In genomic region chr7:98399462-98399861, GRCh38 we compare ENCODE assay signal across 8 cellular contexts. TPM values are rescaled to one million over a fixed set of nuclear protein-coding genes. Genes with fewer than 3 reads are reported as not detected.
DNase-seq lines count a peak whose midpoint lies in the region; ATAC-seq and TF ChIP-seq lines count a peak whose summit lies in the region.

No MANE protein-coding gene starts in this region.

- H3K4me1 Mint-ChIP-seq in activated T-helper 2 cell treated with anti-CD3 and anti-CD28 coated beads, Interferon-gamma antibody, Interleukin-2, Interleukin-4, amounts not matched to agents 10 μg/mL and 5 μg/mL and 100 μg/mL, durations not matched to agents 14 hours and 24 hours and 36 hours (ENCODE audit: low read depth): peaks cover 2% of the 10 kb centered on the region

- H3K4me1 ChIP-seq in cardiac muscle cell (ENCODE audit: low read depth): peaks cover 8% of the 10 kb centered on the region
- peaks cover 3 to 9% of the 10 kb centered on the region in 2 donors for H3K4me1 ChIP-seq in thyroid gland
- H3K4me1 ChIP-seq in tibial nerve: peaks cover 0 to 20% (median 5%) of the 10 kb centered on the region in 4 donors

- no peaks in the 10 kb centered on the region for H3K36me3 Mint-ChIP-seq in activated T-helper 2 cell treated with anti-CD3 and anti-CD28 coated beads, Interferon-gamma antibody, Interleukin-2, Interleukin-4, amounts not matched to agents 10 μg/mL and 5 μg/mL and 100 μg/mL, durations not matched to agents 14 hours and 24 hours and 36 hours (ENCODE audit: low read depth)

- no peaks in the 10 kb centered on the region for H3K9me3 Mint-ChIP-seq in activated T-helper 2 cell treated with anti-CD3 and anti-CD28 coated beads, Interferon-gamma antibody, Interleukin-2, Interleukin-4, amounts not matched to agents 10 μg/mL and 5 μg/mL and 100 μg/mL, durations not matched to agents 14 hours and 24 hours and 36 hours

- ATAC-seq in left cardiac atrium (no peak), HG03520 (IDR thresholded peaks at IDR 0.05; ENCODE audit: unreplicated experiment) (no peak), GM21423 (IDR thresholded peaks at IDR 0.05; ENCODE audit: unreplicated experiment) (no peak)

- H3K27me3 Mint-ChIP-seq in activated T-helper 2 cell treated with anti-CD3 and anti-CD28 coated beads, Interferon-gamma antibody, Interleukin-2, Interleukin-4, amounts not matched to agents 10 μg/mL and 5 μg/mL and 100 μg/mL, durations not matched to agents 14 hours and 24 hours and 36 hours (ENCODE audit: low read depth): peaks cover 15% of the 10 kb centered on the region

- intact Hi-C loops in left cardiac atrium (cut with DNase I): no loop called here
- intact Hi-C loops in activated T-helper 2 cell treated with anti-CD3 and anti-CD28 coated beads, Interferon-gamma antibody, Interleukin-2, Interleukin-4, amounts not matched to agents 10 μg/mL and 5 μg/mL and 100 μg/mL, durations not matched to agents 14 hours and 24 hours and 36 hours (cut with micrococcal nuclease): no loop called here
- intact Hi-C loops in thyroid gland (cut with DNase I): no loop called here

- H3K27me3 ChIP-seq in cardiac muscle cell (no peaks in the 10 kb centered on the region), kidney epithelial cell (ENCODE audit: control insufficient read depth, insufficient read depth, low read length) (no peaks in the 10 kb centered on the region), thyroid gland (no peaks in the 10 kb centered on the region), tibial nerve (peaks cover 0 to 36% of the 10 kb centered on the region in 2 donors)

- TF ChIP-seq EP300 in tibial nerve (IDR thresholded peaks at IDR 0.05): no peak

- WGBS in thyroid gland, 2 donors: 20 to 22% methylated on average over 7 of the region's 7 CpGs
- WGBS in tibial nerve, 2 donors: 18 to 21% methylated on average over 7 of the region's 7 CpGs

- H3K36me3 ChIP-seq in cardiac muscle cell: no peaks in the 10 kb centered on the region
- no peaks in the 10 kb centered on the region for H3K36me3 ChIP-seq in kidney epithelial cell (ENCODE audit: control insufficient read depth, insufficient read depth, low read length)
- no peaks in the 10 kb centered on the region for H3K36me3 ChIP-seq in thyroid gland
- H3K36me3 ChIP-seq in tibial nerve: no peaks in the 10 kb centered on the region

- DNase-seq in cardiac muscle cell (ENCODE audit: low read depth in 1 of 2, low spot score in 1 of 2) (peak in 1 of 2 donors; percentile 18), left cardiac atrium (no peak), kidney epithelial cell (ENCODE audit: low read depth) (no peak), thyroid gland (no peak), tibial nerve (ENCODE audit: low spot score in 2 of 2) (no peak)
- DNase-seq in activated T-helper 2 cell treated with anti-CD3 and anti-CD28 coated beads, Interferon-gamma antibody, Interleukin-2, Interleukin-4, amounts not matched to agents 10 μg/mL and 5 μg/mL and 100 μg/mL, durations not matched to agents 14 hours and 24 hours and 36 hours (ENCODE audit: low spot score): no peak

- H3K9me3 ChIP-seq in cardiac muscle cell (ENCODE audit: low read depth): no peaks in the 10 kb centered on the region
- no peaks in the 10 kb centered on the region for H3K9me3 ChIP-seq in thyroid gland
- peaks cover 0 to 2% (median 0%) of the 10 kb centered on the region in 4 donors for H3K9me3 ChIP-seq in tibial nerve

- H3K27ac ChIP-seq in cardiac muscle cell (no peak overlapping the region), thyroid gland (peak overlapping the region; percentile 46 to 87 (median 72)), tibial nerve (peak overlapping the region in 1 of 4 donors; percentile 50)

- peak overlapping the region; percentile 50 for H3K27ac Mint-ChIP-seq in activated T-helper 2 cell treated with anti-CD3 and anti-CD28 coated beads, Interferon-gamma antibody, Interleukin-2, Interleukin-4, amounts not matched to agents 10 μg/mL and 5 μg/mL and 100 μg/mL, durations not matched to agents 14 hours and 24 hours and 36 hours

- H3K4me3 Mint-ChIP-seq in activated T-helper 2 cell treated with anti-CD3 and anti-CD28 coated beads, Interferon-gamma antibody, Interleukin-2, Interleukin-4, amounts not matched to agents 10 μg/mL and 5 μg/mL and 100 μg/mL, durations not matched to agents 14 hours and 24 hours and 36 hours (ENCODE audit: low read depth): peak overlapping the region; percentile 60

- H3K4me3 ChIP-seq in cardiac muscle cell (peak overlapping the region; percentile 4), kidney epithelial cell (ENCODE audit: low read depth, low read length) (peak overlapping the region; percentile 66), thyroid gland (replicated peaks in 1 of 3) (peak overlapping the region in 1 of 3 donors; percentile 31), tibial nerve (peak overlapping the region in 2 of 4 donors; percentile 8 to 15)

- TF ChIP-seq POLR2A in thyroid gland (IDR thresholded peaks at IDR 0.05) (no peak), tibial nerve (IDR thresholded peaks at IDR 0.05) (no peak)

- TF ChIP-seq CTCF in cardiac muscle cell (IDR thresholded peaks at IDR 0.05; ENCODE audit: low read depth, low read length): no peak
- TF ChIP-seq CTCF in kidney epithelial cell (IDR thresholded peaks at IDR 0.05; ENCODE audit: insufficient read depth, low read length, poor library complexity, severe bottlenecking): no peak
- TF ChIP-seq CTCF in thyroid gland (IDR thresholded peaks at IDR 0.05): no peak
- no peak for TF ChIP-seq CTCF in tibial nerve (IDR thresholded peaks at IDR 0.05)

RNA-seq across cellular contexts. Expression of gene BAIAP2L1, which starts 1.4 kb away (rescaled TPM):
- 5.6 and 11.6 TPM in 2 replicates for total RNA-seq in cardiac muscle cell
- polyA plus RNA-seq in cardiac muscle cell: 7.6 and 17.4 TPM in 2 replicates
- 1 to 10 TPM; 2.4 TPM for total RNA-seq in left cardiac atrium
- total RNA-seq in activated T-helper 2 cell treated with anti-CD3 and anti-CD28 coated beads, Interferon-gamma antibody, Interleukin-2, Interleukin-4, amounts not matched to agents 10 μg/mL and 5 μg/mL and 100 μg/mL, durations not matched to agents 14 hours and 24 hours and 36 hours: 1.9 TPM in 2 replicates
- total RNA-seq in kidney epithelial cell: 32.5 and 38.8 TPM in 2 replicates
- total RNA-seq in thyroid gland: 10 to 100 TPM; 15.3 to 28.2 (median 19.8) TPM
- 1 to 10 TPM in 3 of 4 donors, under 1 TPM in 1; 0.42 to 2.7 (median 1.7) TPM for total RNA-seq in tibial nerve
